In the genomic region with DNA sequence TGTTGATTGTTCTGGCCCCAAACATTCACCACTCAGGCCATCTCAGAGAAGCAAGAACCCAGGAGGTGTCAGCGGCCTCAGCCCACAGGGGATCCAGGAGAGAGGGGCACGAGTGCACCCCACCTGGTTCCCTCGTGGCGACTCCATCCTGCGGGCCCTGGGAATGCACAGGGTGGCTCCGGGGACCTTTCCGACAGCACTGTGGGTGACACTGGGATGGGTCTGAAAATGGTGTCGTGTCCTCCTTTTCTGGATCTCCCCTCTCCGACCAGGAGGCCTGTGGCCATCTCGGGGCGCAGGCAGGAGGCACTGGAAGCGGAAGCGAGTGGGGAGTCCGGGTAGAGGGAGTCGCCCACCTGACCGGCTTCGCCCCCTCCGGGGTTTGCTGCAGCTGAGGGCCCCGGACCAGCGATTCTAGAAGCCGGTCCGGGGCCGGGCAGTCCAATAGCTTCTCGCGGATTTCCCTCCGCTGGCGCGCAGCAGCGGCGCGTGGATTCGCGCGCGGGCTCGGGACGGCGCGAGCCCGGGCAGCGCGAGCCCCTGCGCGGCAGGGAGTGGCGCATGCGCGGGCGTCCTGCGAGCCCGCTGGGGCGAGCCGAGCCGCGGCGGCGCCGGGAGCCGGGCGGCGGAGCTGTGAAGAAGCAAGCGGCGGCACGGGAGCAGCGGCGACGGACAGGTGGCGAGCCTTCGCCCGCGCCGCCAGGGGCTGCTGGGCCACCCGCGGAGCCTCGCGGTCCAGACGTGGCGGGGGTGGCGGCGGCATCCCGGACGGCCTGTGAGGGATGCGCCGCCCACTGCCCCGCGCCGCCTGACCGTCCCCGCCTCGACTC, we compare ENCODE assay signal across 8 cellular contexts. TPM values are rescaled to one million over a fixed set of nuclear protein-coding genes. Genes with fewer than 3 reads are reported as not detected.
DNase-seq lines count a peak whose midpoint lies in the region; ATAC-seq lines count a peak whose summit lies in the region.

A gene with protein sequence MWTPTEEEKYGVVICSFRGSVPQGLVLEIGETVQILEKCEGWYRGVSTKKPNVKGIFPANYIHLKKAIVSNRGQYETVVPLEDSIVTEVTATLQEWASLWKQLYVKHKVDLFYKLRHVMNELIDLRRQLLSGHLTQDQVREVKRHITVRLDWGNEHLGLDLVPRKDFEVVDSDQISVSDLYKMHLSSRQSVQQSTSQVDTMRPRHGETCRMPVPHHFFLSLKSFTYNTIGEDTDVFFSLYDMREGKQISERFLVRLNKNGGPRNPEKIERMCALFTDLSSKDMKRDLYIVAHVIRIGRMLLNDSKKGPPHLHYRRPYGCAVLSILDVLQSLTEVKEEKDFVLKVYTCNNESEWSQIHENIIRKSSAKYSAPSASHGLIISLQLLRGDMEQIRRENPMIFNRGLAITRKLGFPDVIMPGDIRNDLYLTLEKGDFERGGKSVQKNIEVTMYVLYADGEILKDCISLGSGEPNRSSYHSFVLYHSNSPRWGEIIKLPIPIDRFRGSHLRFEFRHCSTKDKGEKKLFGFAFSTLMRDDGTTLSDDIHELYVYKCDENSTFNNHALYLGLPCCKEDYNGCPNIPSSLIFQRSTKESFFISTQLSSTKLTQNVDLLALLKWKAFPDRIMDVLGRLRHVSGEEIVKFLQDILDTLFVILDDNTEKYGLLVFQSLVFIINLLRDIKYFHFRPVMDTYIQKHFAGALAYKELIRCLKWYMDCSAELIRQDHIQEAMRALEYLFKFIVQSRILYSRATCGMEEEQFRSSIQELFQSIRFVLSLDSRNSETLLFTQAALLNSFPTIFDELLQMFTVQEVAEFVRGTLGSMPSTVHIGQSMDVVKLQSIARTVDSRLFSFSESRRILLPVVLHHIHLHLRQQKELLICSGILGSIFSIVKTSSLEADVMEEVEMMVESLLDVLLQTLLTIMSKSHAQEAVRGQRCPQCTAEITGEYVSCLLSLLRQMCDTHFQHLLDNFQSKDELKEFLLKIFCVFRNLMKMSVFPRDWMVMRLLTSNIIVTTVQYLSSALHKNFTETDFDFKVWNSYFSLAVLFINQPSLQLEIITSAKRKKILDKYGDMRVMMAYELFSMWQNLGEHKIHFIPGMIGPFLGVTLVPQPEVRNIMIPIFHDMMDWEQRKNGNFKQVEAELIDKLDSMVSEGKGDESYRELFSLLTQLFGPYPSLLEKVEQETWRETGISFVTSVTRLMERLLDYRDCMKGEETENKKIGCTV (N-terminal part only) (plus strand): TSS at position 579 of the 830 bp plus-strand sequence. CDS start 337 bp downstream, outside the sequence.

- no peaks in the 10 kb centered on the region for H3K9me3 Mint-ChIP-seq in effector memory CD8-positive, alpha-beta T cell

- peaks cover 4% of the 10 kb centered on the region for H3K36me3 Mint-ChIP-seq in effector memory CD8-positive, alpha-beta T cell (ENCODE audit: insufficient read depth)

- H3K4me1 Mint-ChIP-seq in effector memory CD8-positive, alpha-beta T cell (ENCODE audit: low read depth in 2 of 2): peaks cover 0 to 4% of the 10 kb centered on the region in 2 donors

- peak; percentile 90 for ATAC-seq in effector memory CD8-positive, alpha-beta T cell (replicated peaks)
- ATAC-seq in GM21529 (IDR thresholded peaks at IDR 0.05; ENCODE audit: unreplicated experiment): no peak

- H3K27ac Mint-ChIP-seq in effector memory CD8-positive, alpha-beta T cell: peak within 1 kb of the TSS in 1 of 2 donors; percentile 7

- peaks cover 21 to 34% of the 10 kb centered on the region in 2 donors for H3K27me3 Mint-ChIP-seq in effector memory CD8-positive, alpha-beta T cell

- H3K4me3 Mint-ChIP-seq in effector memory CD8-positive, alpha-beta T cell: peak within 1 kb of the TSS; percentile 75 to 78

- DNase-seq in NOMO-1 (lab: John Stamatoyannopoulos, UW; ENCODE audit: unreplicated experiment in 2 of 2) (peak; percentile 30 to 41), NOMO-1 treated with dmso at 0.1 percent for 144 hours (lab: John Stamatoyannopoulos, UW; ENCODE audit: unreplicated experiment) (no peak), NCI-H1105 treated with DMSO at 0.1 percent for 48 hours (lab: John Stamatoyannopoulos, UW) (peak; percentile 49), mesenteric fat pad (ENCODE audit: low spot score) (peak; percentile 89)
- DNase-seq in activated CD8-positive, alpha-beta memory T cell treated with anti-CD3 and anti-CD28 coated beads for 4 hours (ENCODE audit: low read depth in 2 of 2): peak; percentile 21 to 30
- peak; percentile 49 to 59 (median 50) for DNase-seq in effector memory CD8-positive, alpha-beta T cell
- DNase-seq in stimulated activated CD8-positive, alpha-beta memory T cell treated with anti-CD3 and anti-CD28 coated beads, Interleukin-2, amount 100 ng/mL, for 1 hour (ENCODE audit: low read depth in 2 of 2): peak; percentile 24 to 43

RNA-seq across cellular contexts. Expression of the gene that starts here (rescaled TPM):
- 0.51 TPM for total RNA-seq in mesenteric fat pad

Comparison
In these comparisons a context has a peak if more than half of its experiments do, and no peak if none do; other contexts are left out.
1. Peak in DNase-seq in mesenteric fat pad; RNA of the gene not detected or under 1 TPM.